In the genomic region with DNA sequence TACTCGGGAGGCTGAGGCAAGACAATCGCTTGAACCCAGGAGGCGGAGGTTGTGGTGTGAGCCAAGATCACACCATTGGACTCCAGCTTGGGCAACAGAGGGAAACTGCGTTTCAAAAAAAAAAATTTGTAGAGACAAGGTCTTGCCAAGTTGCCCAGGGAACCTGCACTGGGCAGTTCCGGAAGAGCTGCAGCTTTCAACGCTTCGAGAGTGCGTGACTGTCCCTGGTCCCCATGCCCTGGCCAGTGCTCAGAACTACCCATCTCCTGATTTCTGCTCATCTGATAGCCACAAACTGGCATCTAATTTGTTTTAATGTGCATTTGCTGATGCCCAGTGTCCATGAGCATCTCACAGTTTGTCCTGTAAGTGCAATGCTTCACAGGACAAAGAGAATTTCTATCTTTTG, we compare ENCODE assay signal across 2 cellular contexts.
A peak's percentile ranks its signal among the peaks of the same experiment; 100 is the strongest.
TF ChIP-seq lines count a peak whose summit lies in the region.

No MANE protein-coding gene starts in this region.

TF ChIP-seq in GM12891, 5 proteins besides CTCF, POLR2A, EP300 and RAD21:
- TF ChIP-seq SPI1 (IDR thresholded peaks at IDR 0.05; ENCODE audit: low read depth, low read length) (no peak), POLR2AphosphoS5 (IDR thresholded peaks at IDR 0.05; ENCODE audit: low read depth, low read length) (peak; percentile 74; the same call in 1 of the 2 replicates), TAF1 (IDR thresholded peaks at IDR 0.05; ENCODE audit: low read depth, low read length) (no peak), POU2F2 (IDR thresholded peaks at IDR 0.05; ENCODE audit: low read depth, low read length) (peak; percentile 50; the same call in 1 of the 2 replicates), PAX5 (IDR thresholded peaks at IDR 0.05; ENCODE audit: insufficient read depth, low read length, severe bottlenecking) (no peak)

TF ChIP-seq in H1, 55 proteins besides CTCF, POLR2A, EP300 and RAD21:
- TF ChIP-seq KDM1A (IDR thresholded peaks at IDR 0.05; ENCODE audit: borderline replicate concordance, low read length): no peak
- TF ChIP-seq CHD1 (IDR thresholded peaks at IDR 0.05; ENCODE audit: low read depth, low read length): no peak
- no peak for TF ChIP-seq KDM4A (IDR thresholded peaks at IDR 0.05; ENCODE audit: low read depth, low read length, severe bottlenecking)
- no peak for TF ChIP-seq TBP (IDR thresholded peaks at IDR 0.05; ENCODE audit: low read depth, low read length)
- no peak for TF ChIP-seq TCF12 (IDR thresholded peaks at IDR 0.05; ENCODE audit: low read depth, low read length)
- no peak for TF ChIP-seq BCL11A (IDR thresholded peaks at IDR 0.05; ENCODE audit: low read depth in 2 of 2, low read length in 2 of 2)
- TF ChIP-seq RXRA (IDR thresholded peaks at IDR 0.05; ENCODE audit: insufficient read depth, low read depth, low read length): no peak
- TF ChIP-seq EZH2 (IDR thresholded peaks at IDR 0.05; ENCODE audit: low read depth, low read length, severe bottlenecking): no peak
- peak; percentile 65; the same call in 1 of the 2 replicates for TF ChIP-seq SP4 (IDR thresholded peaks at IDR 0.05; ENCODE audit: low read length)
- TF ChIP-seq, protein P1, sequence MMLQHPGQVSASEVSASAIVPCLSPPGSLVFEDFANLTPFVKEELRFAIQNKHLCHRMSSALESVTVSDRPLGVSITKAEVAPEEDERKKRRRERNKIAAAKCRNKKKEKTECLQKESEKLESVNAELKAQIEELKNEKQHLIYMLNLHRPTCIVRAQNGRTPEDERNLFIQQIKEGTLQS (IDR thresholded peaks at IDR 0.05; ENCODE audit: insufficient read depth, low read depth, low read length): no peak
- no peak for TF ChIP-seq YY1 (IDR thresholded peaks at IDR 0.05; ENCODE audit: low read depth, low read length)
- no peak for TF ChIP-seq ASH2L (IDR thresholded peaks at IDR 0.05; ENCODE audit: low read length)
- TF ChIP-seq, protein P2, sequence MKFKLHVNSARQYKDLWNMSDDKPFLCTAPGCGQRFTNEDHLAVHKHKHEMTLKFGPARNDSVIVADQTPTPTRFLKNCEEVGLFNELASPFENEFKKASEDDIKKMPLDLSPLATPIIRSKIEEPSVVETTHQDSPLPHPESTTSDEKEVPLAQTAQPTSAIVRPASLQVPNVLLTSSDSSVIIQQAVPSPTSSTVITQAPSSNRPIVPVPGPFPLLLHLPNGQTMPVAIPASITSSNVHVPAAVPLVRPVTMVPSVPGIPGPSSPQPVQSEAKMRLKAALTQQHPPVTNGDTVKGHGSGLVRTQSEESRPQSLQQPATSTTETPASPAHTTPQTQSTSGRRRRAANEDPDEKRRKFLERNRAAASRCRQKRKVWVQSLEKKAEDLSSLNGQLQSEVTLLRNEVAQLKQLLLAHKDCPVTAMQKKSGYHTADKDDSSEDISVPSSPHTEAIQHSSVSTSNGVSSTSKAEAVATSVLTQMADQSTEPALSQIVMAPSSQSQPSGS (IDR thresholded peaks at IDR 0.05; ENCODE audit: low read length): peak; percentile 78
- no peak for TF ChIP-seq NANOG (IDR thresholded peaks at IDR 0.05; ENCODE audit: insufficient read depth, low read depth, low read length, poor library complexity, severe bottlenecking)
- peak; percentile 39 for TF ChIP-seq SIRT6 (IDR thresholded peaks at IDR 0.05; ENCODE audit: low read length)
- TF ChIP-seq EGR1 (IDR thresholded peaks at IDR 0.05; ENCODE audit: borderline replicate concordance, low read depth, low read length): no peak
- TF ChIP-seq CHD2 (IDR thresholded peaks at IDR 0.05; ENCODE audit: low read length): peak; percentile 52; the same call in 1 of the 2 replicates
- no peak for TF ChIP-seq SP1 (IDR thresholded peaks at IDR 0.05; ENCODE audit: low read depth, low read length)
- no peak for TF ChIP-seq ZNF274 (IDR thresholded peaks at IDR 0.05; ENCODE audit: borderline replicate concordance, extremely low read depth, low read length)
- no peak for TF ChIP-seq KDM5A (IDR thresholded peaks at IDR 0.05; ENCODE audit: low read length)
- no peak for TF ChIP-seq JUN (IDR thresholded peaks at IDR 0.05; ENCODE audit: low read depth, low read length)
- TF ChIP-seq CREB1 (IDR thresholded peaks at IDR 0.05): peak; percentile 29; the same call in 1 of the 2 replicates
- TF ChIP-seq SUZ12 (IDR thresholded peaks at IDR 0.05; ENCODE audit: low read length): no peak
- no peak for TF ChIP-seq SIX5 (IDR thresholded peaks at IDR 0.05; ENCODE audit: low read depth, low read length)
- TF ChIP-seq SIN3A (conservative IDR thresholded peaks at IDR 0.05 in 1 of 2, IDR thresholded peaks at IDR 0.05 in 1 of 2; ENCODE audit: low read depth in 1 of 2, low read length in 2 of 2): 0 out of 4 replicates have a peak, but pooled peaks of 1 of the 2 experiments have one; percentile 16
- TF ChIP-seq, protein P3, sequence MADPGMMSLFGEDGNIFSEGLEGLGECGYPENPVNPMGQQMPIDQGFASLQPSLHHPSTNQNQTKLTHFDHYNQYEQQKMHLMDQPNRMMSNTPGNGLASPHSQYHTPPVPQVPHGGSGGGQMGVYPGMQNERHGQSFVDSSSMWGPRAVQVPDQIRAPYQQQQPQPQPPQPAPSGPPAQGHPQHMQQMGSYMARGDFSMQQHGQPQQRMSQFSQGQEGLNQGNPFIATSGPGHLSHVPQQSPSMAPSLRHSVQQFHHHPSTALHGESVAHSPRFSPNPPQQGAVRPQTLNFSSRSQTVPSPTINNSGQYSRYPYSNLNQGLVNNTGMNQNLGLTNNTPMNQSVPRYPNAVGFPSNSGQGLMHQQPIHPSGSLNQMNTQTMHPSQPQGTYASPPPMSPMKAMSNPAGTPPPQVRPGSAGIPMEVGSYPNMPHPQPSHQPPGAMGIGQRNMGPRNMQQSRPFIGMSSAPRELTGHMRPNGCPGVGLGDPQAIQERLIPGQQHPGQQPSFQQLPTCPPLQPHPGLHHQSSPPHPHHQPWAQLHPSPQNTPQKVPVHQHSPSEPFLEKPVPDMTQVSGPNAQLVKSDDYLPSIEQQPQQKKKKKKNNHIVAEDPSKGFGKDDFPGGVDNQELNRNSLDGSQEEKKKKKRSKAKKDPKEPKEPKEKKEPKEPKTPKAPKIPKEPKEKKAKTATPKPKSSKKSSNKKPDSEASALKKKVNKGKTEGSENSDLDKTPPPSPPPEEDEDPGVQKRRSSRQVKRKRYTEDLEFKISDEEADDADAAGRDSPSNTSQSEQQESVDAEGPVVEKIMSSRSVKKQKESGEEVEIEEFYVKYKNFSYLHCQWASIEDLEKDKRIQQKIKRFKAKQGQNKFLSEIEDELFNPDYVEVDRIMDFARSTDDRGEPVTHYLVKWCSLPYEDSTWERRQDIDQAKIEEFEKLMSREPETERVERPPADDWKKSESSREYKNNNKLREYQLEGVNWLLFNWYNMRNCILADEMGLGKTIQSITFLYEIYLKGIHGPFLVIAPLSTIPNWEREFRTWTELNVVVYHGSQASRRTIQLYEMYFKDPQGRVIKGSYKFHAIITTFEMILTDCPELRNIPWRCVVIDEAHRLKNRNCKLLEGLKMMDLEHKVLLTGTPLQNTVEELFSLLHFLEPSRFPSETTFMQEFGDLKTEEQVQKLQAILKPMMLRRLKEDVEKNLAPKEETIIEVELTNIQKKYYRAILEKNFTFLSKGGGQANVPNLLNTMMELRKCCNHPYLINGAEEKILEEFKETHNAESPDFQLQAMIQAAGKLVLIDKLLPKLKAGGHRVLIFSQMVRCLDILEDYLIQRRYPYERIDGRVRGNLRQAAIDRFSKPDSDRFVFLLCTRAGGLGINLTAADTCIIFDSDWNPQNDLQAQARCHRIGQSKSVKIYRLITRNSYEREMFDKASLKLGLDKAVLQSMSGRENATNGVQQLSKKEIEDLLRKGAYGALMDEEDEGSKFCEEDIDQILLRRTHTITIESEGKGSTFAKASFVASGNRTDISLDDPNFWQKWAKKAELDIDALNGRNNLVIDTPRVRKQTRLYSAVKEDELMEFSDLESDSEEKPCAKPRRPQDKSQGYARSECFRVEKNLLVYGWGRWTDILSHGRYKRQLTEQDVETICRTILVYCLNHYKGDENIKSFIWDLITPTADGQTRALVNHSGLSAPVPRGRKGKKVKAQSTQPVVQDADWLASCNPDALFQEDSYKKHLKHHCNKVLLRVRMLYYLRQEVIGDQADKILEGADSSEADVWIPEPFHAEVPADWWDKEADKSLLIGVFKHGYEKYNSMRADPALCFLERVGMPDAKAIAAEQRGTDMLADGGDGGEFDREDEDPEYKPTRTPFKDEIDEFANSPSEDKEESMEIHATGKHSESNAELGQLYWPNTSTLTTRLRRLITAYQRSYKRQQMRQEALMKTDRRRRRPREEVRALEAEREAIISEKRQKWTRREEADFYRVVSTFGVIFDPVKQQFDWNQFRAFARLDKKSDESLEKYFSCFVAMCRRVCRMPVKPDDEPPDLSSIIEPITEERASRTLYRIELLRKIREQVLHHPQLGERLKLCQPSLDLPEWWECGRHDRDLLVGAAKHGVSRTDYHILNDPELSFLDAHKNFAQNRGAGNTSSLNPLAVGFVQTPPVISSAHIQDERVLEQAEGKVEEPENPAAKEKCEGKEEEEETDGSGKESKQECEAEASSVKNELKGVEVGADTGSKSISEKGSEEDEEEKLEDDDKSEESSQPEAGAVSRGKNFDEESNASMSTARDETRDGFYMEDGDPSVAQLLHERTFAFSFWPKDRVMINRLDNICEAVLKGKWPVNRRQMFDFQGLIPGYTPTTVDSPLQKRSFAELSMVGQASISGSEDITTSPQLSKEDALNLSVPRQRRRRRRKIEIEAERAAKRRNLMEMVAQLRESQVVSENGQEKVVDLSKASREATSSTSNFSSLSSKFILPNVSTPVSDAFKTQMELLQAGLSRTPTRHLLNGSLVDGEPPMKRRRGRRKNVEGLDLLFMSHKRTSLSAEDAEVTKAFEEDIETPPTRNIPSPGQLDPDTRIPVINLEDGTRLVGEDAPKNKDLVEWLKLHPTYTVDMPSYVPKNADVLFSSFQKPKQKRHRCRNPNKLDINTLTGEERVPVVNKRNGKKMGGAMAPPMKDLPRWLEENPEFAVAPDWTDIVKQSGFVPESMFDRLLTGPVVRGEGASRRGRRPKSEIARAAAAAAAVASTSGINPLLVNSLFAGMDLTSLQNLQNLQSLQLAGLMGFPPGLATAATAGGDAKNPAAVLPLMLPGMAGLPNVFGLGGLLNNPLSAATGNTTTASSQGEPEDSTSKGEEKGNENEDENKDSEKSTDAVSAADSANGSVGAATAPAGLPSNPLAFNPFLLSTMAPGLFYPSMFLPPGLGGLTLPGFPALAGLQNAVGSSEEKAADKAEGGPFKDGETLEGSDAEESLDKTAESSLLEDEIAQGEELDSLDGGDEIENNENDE (IDR thresholded peaks at IDR 0.05; ENCODE audit: insufficient replicate concordance, low read length): no peak
- no peak for TF ChIP-seq CBX8 (IDR thresholded peaks at IDR 0.05; ENCODE audit: borderline replicate concordance, low read depth, low read length)
- no peak for TF ChIP-seq TAF7 (optimal IDR thresholded peaks at IDR 0.05; ENCODE audit: borderline replicate concordance, low read depth, low read length)
- TF ChIP-seq, protein P4, sequence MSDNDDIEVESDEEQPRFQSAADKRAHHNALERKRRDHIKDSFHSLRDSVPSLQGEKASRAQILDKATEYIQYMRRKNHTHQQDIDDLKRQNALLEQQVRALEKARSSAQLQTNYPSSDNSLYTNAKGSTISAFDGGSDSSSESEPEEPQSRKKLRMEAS (IDR thresholded peaks at IDR 0.05): no peak
- TF ChIP-seq TEAD4 (IDR thresholded peaks at IDR 0.05; ENCODE audit: low read depth, low read length): no peak
- TF ChIP-seq NRF1 (IDR thresholded peaks at IDR 0.05; ENCODE audit: low read depth, low read length): peak; percentile 4; the same call in 1 of the 2 replicates
- TF ChIP-seq CBX5 (IDR thresholded peaks at IDR 0.05; ENCODE audit: low read depth, low read length): no peak
- TF ChIP-seq RNF2 (IDR thresholded peaks at IDR 0.05; ENCODE audit: borderline replicate concordance, low read depth, low read length, missing control alignments, poor library complexity, severe bottlenecking): no peak
- TF ChIP-seq, protein P5, sequence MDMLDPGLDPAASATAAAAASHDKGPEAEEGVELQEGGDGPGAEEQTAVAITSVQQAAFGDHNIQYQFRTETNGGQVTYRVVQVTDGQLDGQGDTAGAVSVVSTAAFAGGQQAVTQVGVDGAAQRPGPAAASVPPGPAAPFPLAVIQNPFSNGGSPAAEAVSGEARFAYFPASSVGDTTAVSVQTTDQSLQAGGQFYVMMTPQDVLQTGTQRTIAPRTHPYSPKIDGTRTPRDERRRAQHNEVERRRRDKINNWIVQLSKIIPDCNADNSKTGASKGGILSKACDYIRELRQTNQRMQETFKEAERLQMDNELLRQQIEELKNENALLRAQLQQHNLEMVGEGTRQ (IDR thresholded peaks at IDR 0.05; ENCODE audit: low read length): no peak
- TF ChIP-seq BACH1 (IDR thresholded peaks at IDR 0.05; ENCODE audit: low read length): no peak
- no peak for TF ChIP-seq JUND (IDR thresholded peaks at IDR 0.05; ENCODE audit: low read length)
- TF ChIP-seq HDAC2 (IDR thresholded peaks at IDR 0.05; ENCODE audit: borderline replicate concordance in 1 of 2, low read depth in 2 of 2, low read length in 2 of 2): no peak
- no peak for TF ChIP-seq TAF1 (IDR thresholded peaks at IDR 0.05; ENCODE audit: low read depth, low read length)
- TF ChIP-seq GABPA (IDR thresholded peaks at IDR 0.05; ENCODE audit: borderline replicate concordance, insufficient read depth, low read length): no peak
- TF ChIP-seq RFX5 (IDR thresholded peaks at IDR 0.05; ENCODE audit: borderline replicate concordance, low read depth, low read length): no peak
- TF ChIP-seq POLR2AphosphoS5 (IDR thresholded peaks at IDR 0.05; ENCODE audit: low read depth, low read length): peak; percentile 85; the same call in 1 of the 2 replicates
- TF ChIP-seq BRCA1 (IDR thresholded peaks at IDR 0.05; ENCODE audit: low read depth, low read length): no peak
- no peak for TF ChIP-seq RBBP5 (IDR thresholded peaks at IDR 0.05; ENCODE audit: borderline replicate concordance, low read depth, low read length)
- no peak for TF ChIP-seq SAP30 (IDR thresholded peaks at IDR 0.05; ENCODE audit: insufficient read depth, insufficient replicate concordance, low read length)
- TF ChIP-seq SP2 (IDR thresholded peaks at IDR 0.05; ENCODE audit: low read length): no peak
- TF ChIP-seq GTF2F1 (IDR thresholded peaks at IDR 0.05; ENCODE audit: borderline replicate concordance, low read depth, low read length): peak; percentile 53; the same call in 1 of the 2 replicates
- no peak for TF ChIP-seq CEBPB (IDR thresholded peaks at IDR 0.05; ENCODE audit: low read depth, low read length)
- TF ChIP-seq CTBP2 (IDR thresholded peaks at IDR 0.05; ENCODE audit: borderline replicate concordance, insufficient read depth, insufficient read length, low read length): no peak
- no peak for TF ChIP-seq HDAC6 (IDR thresholded peaks at IDR 0.05; ENCODE audit: low read depth, low read length)
- TF ChIP-seq, protein P6, sequence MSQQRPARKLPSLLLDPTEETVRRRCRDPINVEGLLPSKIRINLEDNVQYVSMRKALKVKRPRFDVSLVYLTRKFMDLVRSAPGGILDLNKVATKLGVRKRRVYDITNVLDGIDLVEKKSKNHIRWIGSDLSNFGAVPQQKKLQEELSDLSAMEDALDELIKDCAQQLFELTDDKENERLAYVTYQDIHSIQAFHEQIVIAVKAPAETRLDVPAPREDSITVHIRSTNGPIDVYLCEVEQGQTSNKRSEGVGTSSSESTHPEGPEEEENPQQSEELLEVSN (IDR thresholded peaks at IDR 0.05): no peak
- no peak for TF ChIP-seq FOSL1 (IDR thresholded peaks at IDR 0.05; ENCODE audit: insufficient read depth, low read depth, low read length)
- no peak for TF ChIP-seq POU5F1 (IDR thresholded peaks at IDR 0.05; ENCODE audit: low read depth, low read length)
- TF ChIP-seq PHF8 (conservative IDR thresholded peaks at IDR 0.05; ENCODE audit: low read depth, low read length): no peak
- TF ChIP-seq SRF (IDR thresholded peaks at IDR 0.05; ENCODE audit: low read depth, low read length): no peak
- TF ChIP-seq MAFK (IDR thresholded peaks at IDR 0.05; ENCODE audit: low read depth, low read length): no peak
TF ChIP-seq in H1: peak in this region for 9.
